ENCODE assay signal across 28 cellular contexts in the genomic region with DNA sequence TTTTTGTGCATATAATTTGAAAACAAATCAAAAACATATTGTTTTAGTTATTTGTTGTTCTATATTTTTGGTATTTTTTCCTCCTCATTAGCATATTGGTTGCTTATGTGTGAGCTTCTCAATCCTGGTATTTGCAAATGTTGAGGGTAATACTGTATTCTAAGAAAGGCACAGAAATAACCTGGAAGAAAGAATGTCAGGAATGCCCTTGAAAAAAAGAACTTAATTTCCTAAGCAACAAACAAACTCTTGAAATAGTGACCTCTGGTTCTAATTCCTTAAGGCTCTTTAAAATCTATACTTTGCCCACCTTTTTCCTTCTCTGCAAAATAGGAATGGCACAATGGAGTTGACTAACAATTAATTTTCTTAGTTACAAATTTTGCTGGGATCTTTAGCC.
"Had no signal": no experiment of that assay in that cellular context is flagged by ENCODE, and none has a peak within 500 bp of the region (broad histone marks: within the 10 kb centered on the region; RNA-seq: fewer than 3 reads in every experiment).

No MANE protein-coding gene starts in this region.

- H3K9me3 ChIP-seq: SJCRH30 had no signal

- H3K27me3 Mint-ChIP-seq: activated CD4-positive, alpha-beta T cell treated with anti-CD3 and anti-CD28 coated beads, Interleukin-2, amount 10 ng/mL, durations not matched to agents 24 days and 14 days; activated CD8-positive, alpha-beta T cell treated with anti-CD3 and anti-CD28 coated beads for 36 hours; activated naive CD8-positive, alpha-beta T cell treated with anti-CD3 and anti-CD28 coated beads for 36 hours had no signal

- DNase-seq: activated CD4-positive, alpha-beta T cell treated with anti-CD3 and anti-CD28 coated beads, Interleukin-2, amount 10 ng/mL, durations not matched to agents 24 days and 14 days; activated CD4-positive, alpha-beta T cell treated with anti-CD3 and anti-CD28 coated beads, Interleukin-2, amount 50 U/mL, for 4 hours; activated CD8-positive, alpha-beta T cell treated with anti-CD3 and anti-CD28 coated beads for 36 hours; activated effector memory CD4-positive, alpha-beta T cell treated with anti-CD3 and anti-CD28 coated beads, Interleukin-2, amount 50 U/mL, for 16 hours; activated naive CD4-positive, alpha-beta T cell; activated naive CD4-positive, alpha-beta T cell treated with anti-CD3 and anti-CD28 coated beads, Interleukin-2, amount 50 U/mL, for 16 hours; activated naive CD8-positive, alpha-beta T cell treated with anti-CD3 and anti-CD28 coated beads for 36 hours; activated T-cell treated with anti-CD3 and anti-CD28 coated beads, Interleukin-2, amount 50 U/mL, for 1 hour; activated T-cell treated with anti-CD3 and anti-CD28 coated beads, Interleukin-2, amount 50 U/mL, for 72 hours; amniotic stem cell; aorta; brain microvascular endothelial cell; central memory CD4-positive, alpha-beta T cell; NCI-H1048; NCI-H1105 treated with DMSO at 0.1 percent for 48 hours; NCI-H1436; NCI-H1694; NCI-H1930; NCI-H345; NCI-H524 treated with DMSO at 0.1 percent for 48 hours; SHP77; SJCRH30; T1000; WERI-Rb-1 had no signal

- H3K4me3 Mint-ChIP-seq: activated CD4-positive, alpha-beta T cell treated with anti-CD3 and anti-CD28 coated beads, Interleukin-2, amount 10 ng/mL, durations not matched to agents 24 days and 14 days; activated CD8-positive, alpha-beta T cell treated with anti-CD3 and anti-CD28 coated beads for 36 hours; activated naive CD8-positive, alpha-beta T cell treated with anti-CD3 and anti-CD28 coated beads for 36 hours; activated T-cell treated with anti-CD3 and anti-CD28 coated beads, Interleukin-2, amount 50 U/mL, for 72 hours; activated T-helper 17 cell treated with anti-CD3 and anti-CD28 coated beads, Interleukin-2, amount 50 U/mL, for 72 hours had no signal

- ATAC-seq: activated CD8-positive, alpha-beta T cell treated with anti-CD3 and anti-CD28 coated beads for 36 hours; activated T-cell treated with anti-CD3 and anti-CD28 coated beads, Interleukin-2, amount 50 U/mL, for 72 hours; activated T-helper 17 cell treated with anti-CD3 and anti-CD28 coated beads, Interleukin-2, amount 50 U/mL, for 72 hours; Panc1 had no signal

- H3K27ac ChIP-seq: brain microvascular endothelial cell, SJCRH30, SK-N-MC, WERI-Rb-1 had no signal

- H3K27ac Mint-ChIP-seq: activated CD4-positive, alpha-beta T cell treated with anti-CD3 and anti-CD28 coated beads, Interleukin-2, amount 10 ng/mL, durations not matched to agents 24 days and 14 days; activated CD8-positive, alpha-beta T cell treated with anti-CD3 and anti-CD28 coated beads for 36 hours; activated naive CD8-positive, alpha-beta T cell treated with anti-CD3 and anti-CD28 coated beads for 36 hours; activated T-cell treated with anti-CD3 and anti-CD28 coated beads, Interleukin-2, amount 50 U/mL, for 72 hours; activated T-helper 17 cell treated with anti-CD3 and anti-CD28 coated beads, Interleukin-2, amount 50 U/mL, for 72 hours had no signal

- H3K4me1 Mint-ChIP-seq: activated CD4-positive, alpha-beta T cell treated with anti-CD3 and anti-CD28 coated beads, Interleukin-2, amount 10 ng/mL, durations not matched to agents 24 days and 14 days; activated naive CD8-positive, alpha-beta T cell treated with anti-CD3 and anti-CD28 coated beads for 36 hours; activated T-helper 17 cell treated with anti-CD3 and anti-CD28 coated beads, Interleukin-2, amount 50 U/mL, for 72 hours had no signal

- H3K27me3 ChIP-seq: brain microvascular endothelial cell, MG63, SJCRH30 had no signal

- H3K4me3 ChIP-seq: MG63, SJCRH30, SK-N-MC had no signal

- H3K36me3 ChIP-seq: brain microvascular endothelial cell, MG63, SJCRH30, WERI-Rb-1 had no signal

- H3K4me1 ChIP-seq: SJCRH30 had no signal
